In genomic region chr20:25198663-25199363, GRCh38 we compare ENCODE assay signal across 17 cellular contexts. TPM values are rescaled to one million over a fixed set of nuclear protein-coding genes. Genes with fewer than 3 reads are reported as not detected.
DNase-seq lines count a peak whose midpoint lies in the region; ATAC-seq and TF ChIP-seq lines count a peak whose summit lies in the region.
"Had no signal": no experiment of that assay in that cellular context is flagged by ENCODE, and none has a peak within 500 bp of the region (broad histone marks: within the 10 kb centered on the region; RNA-seq: fewer than 3 reads in every experiment).

No MANE protein-coding gene starts in this region.

- WGBS in lung, 2 donors: 84 to 87% methylated on average over 11 of the region's 11 CpGs
- WGBS in testis, 2 donors: 59 to 64% methylated on average over 11 of the region's 11 CpGs

- H3K36me3 ChIP-seq in breast epithelium (no peaks in the 10 kb centered on the region), lung (ENCODE audit: control insufficient read depth in 2 of 2, insufficient read depth in 2 of 2, low read length in 2 of 2) (no peaks in the 10 kb centered on the region), testis (ENCODE audit: low read depth, missing control alignments) (no peaks in the 10 kb centered on the region)

- no peak for TF ChIP-seq CTCF in breast epithelium (IDR thresholded peaks at IDR 0.05)
- TF ChIP-seq CTCF in lung (IDR thresholded peaks at IDR 0.05; ENCODE audit: control extremely low read depth, extremely low read depth): no peak
- no peak for TF ChIP-seq CTCF in testis (IDR thresholded peaks at IDR 0.05)

- ATAC-seq in lung (ENCODE audit: insufficient read depth, low FRiP score): no peak
- ATAC-seq: A549; activated T-cell treated with anti-CD3 and anti-CD28 coated beads, Interleukin-2, amount 50 U/mL, for 72 hours had no signal

- TF ChIP-seq POLR2A in breast epithelium (IDR thresholded peaks at IDR 0.05) (no peak), testis (IDR thresholded peaks at IDR 0.05) (no peak)

- H3K27me3 ChIP-seq in breast epithelium: no peaks in the 10 kb centered on the region
- H3K27me3 ChIP-seq in lung (ENCODE audit: control insufficient read depth, insufficient read depth): no peaks in the 10 kb centered on the region
- no peaks in the 10 kb centered on the region for H3K27me3 ChIP-seq in testis
- H3K27me3 ChIP-seq: dorsolateral prefrontal cortex had no signal

- H3K9me3 ChIP-seq in breast epithelium (no peaks in the 10 kb centered on the region), lung (ENCODE audit: control insufficient read depth in 2 of 2, insufficient read depth in 1 of 2, low read length in 1 of 2) (no peaks in the 10 kb centered on the region), testis (no peaks in the 10 kb centered on the region)
- H3K9me3 ChIP-seq: A549 had no signal

- H3K4me3 ChIP-seq in breast epithelium (no peak overlapping the region), lung (no peak overlapping the region), testis (no peak overlapping the region)
- H3K4me3 ChIP-seq: A549 had no signal

- H3K27ac ChIP-seq in breast epithelium (peak overlapping the region; percentile 21 to 38), lung (ENCODE audit: low read depth in 1 of 2, low read length in 1 of 2) (peak overlapping the region; percentile 28 to 78), testis (peak overlapping the region; percentile 5 to 57)
- H3K27ac ChIP-seq: A549 had no signal

- peak; percentile 53 for DNase-seq in activated CD8-positive, alpha-beta memory T cell treated with anti-CD3 and anti-CD28 coated beads for 24 hours
- DNase-seq in activated CD8-positive, alpha-beta memory T cell treated with anti-CD3 and anti-CD28 coated beads, Interleukin-2, amount 50 U/mL, for 48 hours: no peak
- DNase-seq in breast epithelium (ENCODE audit: low spot score in 2 of 2) (no peak), lung (ENCODE audit: low spot score) (no peak), testis (no peak), NCI-H2171 (lab: John Stamatoyannopoulos, UW) (no peak), AG08396 (ENCODE audit: low spot score) (no peak), ureter (ENCODE audit: low spot score) (no peak)
- DNase-seq: activated T-cell treated with anti-CD3 and anti-CD28 coated beads, Interleukin-2, amount 50 U/mL, for 72 hours; amygdala; DMS79; dorsolateral prefrontal cortex; kidney; MV-4-11; OCI-M1; T-helper 1 cell had no signal

- peaks cover 0 to 4% of the 10 kb centered on the region in 2 donors for H3K4me1 ChIP-seq in breast epithelium
- H3K4me1 ChIP-seq in lung (ENCODE audit: control insufficient read depth in 2 of 2, insufficient read depth in 2 of 2, low read length in 2 of 2): peaks cover 0 to 12% of the 10 kb centered on the region in 2 donors
- peaks cover 22% of the 10 kb centered on the region for H3K4me1 ChIP-seq in testis

- intact Hi-C loops in breast epithelium (cut with DNase I; ENCODE audit: low total_unique reads) (loop anchor here (10.0 kb wide), 1 partner anchor 134 kb away; no protein-coding TSS in a partner anchor), testis (cut with DNase I; ENCODE audit: low total_unique reads) (no loop called here)

RNA-seq across cellular contexts. Expression of gene ENTPD6, which starts 3.3 kb away (rescaled TPM):
- total RNA-seq in breast epithelium (10 to 100 TPM; 45.8 to 77.6 (median 71.1) TPM), lung (10 to 100 TPM; 33.8 to 78.8 TPM), testis (100 to 1,000 TPM; 157 to 204 TPM), ureter (53.3 TPM)
- polyA plus RNA-seq in lung (10 to 100 TPM; 52.0 to 52.5 TPM), testis (ENCODE audit: insufficient read depth, low read depth, low replicate concordance) (80.7 TPM)

RNA-seq across cellular contexts. Expression of gene PYGB, which starts 49.1 kb away (rescaled TPM):
- total RNA-seq in breast epithelium: 100 to 1,000 TPM in 2 of 3 donors, 10 to 100 TPM in 1; 95.7 to 128 (median 121) TPM
- total RNA-seq in lung: 10 to 100 TPM; 30.3 to 90.3 TPM
- 10 to 100 TPM; 33.0 to 61.6 TPM for polyA plus RNA-seq in lung
- 10 to 100 TPM; 91.5 TPM for total RNA-seq in testis
- 50.8 TPM for polyA plus RNA-seq in testis (ENCODE audit: insufficient read depth, low read depth, low replicate concordance)
- 109 TPM for total RNA-seq in ureter
